In genomic region chr9:4679268-4680177, GRCh38 we compare ENCODE assay signal across 1 cellular context.
TF ChIP-seq lines count a peak whose summit lies in the region.

Gene CDC37L1 (plus strand): TSS chr9:4679569. CDS start chr9:4679768, 199 bp downstream.

TF ChIP-seq in HepG2, 621 proteins besides CTCF, POLR2A, EP300 and RAD21 (continued from another document and continues in another):
- TF ChIP-seq, protein P1, sequence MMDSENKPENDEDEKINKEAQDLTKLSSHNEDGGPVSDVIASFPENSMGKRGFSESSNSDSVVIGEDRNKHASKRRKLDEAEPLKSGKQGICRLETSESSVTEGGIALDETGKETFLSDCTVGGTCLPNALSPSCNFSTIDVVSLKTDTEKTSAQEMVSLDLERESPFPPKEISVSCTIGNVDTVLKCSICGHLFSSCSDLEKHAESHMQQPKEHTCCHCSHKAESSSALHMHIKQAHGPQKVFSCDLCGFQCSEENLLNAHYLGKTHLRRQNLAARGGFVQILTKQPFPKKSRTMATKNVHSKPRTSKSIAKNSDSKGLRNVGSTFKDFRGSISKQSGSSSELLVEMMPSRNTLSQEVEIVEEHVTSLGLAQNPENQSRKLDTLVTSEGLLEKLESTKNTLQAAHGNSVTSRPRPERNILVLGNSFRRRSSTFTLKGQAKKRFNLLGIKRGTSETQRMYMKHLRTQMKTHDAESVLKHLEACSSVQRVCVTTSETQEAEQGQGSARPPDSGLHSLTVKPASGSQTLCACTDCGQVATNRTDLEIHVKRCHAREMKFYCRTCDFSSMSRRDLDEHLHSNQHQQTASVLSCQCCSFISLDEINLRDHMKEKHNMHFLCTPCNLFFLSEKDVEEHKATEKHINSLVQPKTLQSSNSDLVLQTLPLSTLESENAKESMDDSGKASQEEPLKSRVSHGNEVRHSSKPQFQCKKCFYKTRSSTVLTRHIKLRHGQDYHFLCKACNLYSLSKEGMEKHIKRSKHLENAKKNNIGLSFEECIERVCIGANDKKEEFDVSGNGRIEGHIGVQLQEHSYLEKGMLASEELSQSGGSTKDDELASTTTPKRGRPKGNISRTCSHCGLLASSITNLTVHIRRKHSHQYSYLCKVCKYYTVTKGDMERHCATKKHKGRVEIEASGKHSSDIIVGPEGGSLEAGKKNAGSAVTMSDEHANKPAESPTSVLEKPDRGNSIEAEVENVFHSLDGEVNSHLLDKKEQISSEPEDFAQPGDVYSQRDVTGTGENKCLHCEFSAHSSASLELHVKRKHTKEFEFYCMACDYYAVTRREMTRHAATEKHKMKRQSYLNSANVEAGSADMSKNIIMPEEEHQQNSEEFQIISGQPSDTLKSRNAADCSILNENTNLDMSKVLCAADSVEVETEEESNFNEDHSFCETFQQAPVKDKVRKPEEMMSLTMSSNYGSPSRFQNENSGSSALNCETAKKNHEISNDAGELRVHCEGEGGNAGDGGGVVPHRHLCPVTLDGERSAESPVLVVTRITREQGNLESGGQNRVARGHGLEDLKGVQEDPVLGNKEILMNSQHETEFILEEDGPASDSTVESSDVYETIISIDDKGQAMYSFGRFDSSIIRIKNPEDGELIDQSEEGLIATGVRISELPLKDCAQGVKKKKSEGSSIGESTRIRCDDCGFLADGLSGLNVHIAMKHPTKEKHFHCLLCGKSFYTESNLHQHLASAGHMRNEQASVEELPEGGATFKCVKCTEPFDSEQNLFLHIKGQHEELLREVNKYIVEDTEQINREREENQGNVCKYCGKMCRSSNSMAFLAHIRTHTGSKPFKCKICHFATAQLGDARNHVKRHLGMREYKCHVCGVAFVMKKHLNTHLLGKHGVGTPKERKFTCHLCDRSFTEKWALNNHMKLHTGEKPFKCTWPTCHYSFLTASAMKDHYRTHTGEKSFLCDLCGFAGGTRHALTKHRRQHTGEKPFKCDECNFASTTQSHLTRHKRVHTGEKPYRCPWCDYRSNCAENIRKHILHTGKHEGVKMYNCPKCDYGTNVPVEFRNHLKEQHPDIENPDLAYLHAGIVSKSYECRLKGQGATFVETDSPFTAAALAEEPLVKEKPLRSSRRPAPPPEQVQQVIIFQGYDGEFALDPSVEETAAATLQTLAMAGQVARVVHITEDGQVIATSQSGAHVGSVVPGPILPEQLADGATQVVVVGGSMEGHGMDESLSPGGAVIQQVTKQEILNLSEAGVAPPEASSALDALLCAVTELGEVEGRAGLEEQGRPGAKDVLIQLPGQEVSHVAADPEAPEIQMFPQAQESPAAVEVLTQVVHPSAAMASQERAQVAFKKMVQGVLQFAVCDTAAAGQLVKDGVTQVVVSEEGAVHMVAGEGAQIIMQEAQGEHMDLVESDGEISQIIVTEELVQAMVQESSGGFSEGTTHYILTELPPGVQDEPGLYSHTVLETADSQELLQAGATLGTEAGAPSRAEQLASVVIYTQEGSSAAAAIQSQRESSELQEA (CRISPR knock-in tag; IDR thresholded peaks at IDR 0.05; ENCODE audit: not compliant biosample characterization) = peak; percentile 76
- TF ChIP-seq ZNF253 (CRISPR knock-in tag; IDR thresholded peaks at IDR 0.05; ENCODE audit: borderline replicate concordance) = peak; percentile 50; the same call in 1 of the 2 replicates
- peak; percentile 94 for TF ChIP-seq ZNF777 (CRISPR knock-in tag; IDR thresholded peaks at IDR 0.05)
- 0 out of 2 replicates have a peak, but pooled peaks have one; percentile 22 for TF ChIP-seq SOX13 (IDR thresholded peaks at IDR 0.05)
- TF ChIP-seq SOX13 (CRISPR knock-in tag; conservative IDR thresholded peaks at IDR 0.05 in 1 of 2, IDR thresholded peaks at IDR 0.05 in 1 of 2) = peak in 1 of 2 experiments; percentile 65; a peak in 2 of 4 replicates
- no peak for TF ChIP-seq THYN1 (CRISPR knock-in tag; IDR thresholded peaks at IDR 0.05; ENCODE audit: borderline replicate concordance, low read depth)
- 0 out of 2 replicates have a peak, but pooled peaks have one; percentile 1 for TF ChIP-seq SNAI1 (CRISPR knock-in tag; IDR thresholded peaks at IDR 0.05; ENCODE audit: borderline replicate concordance)
- TF ChIP-seq, protein P2, sequence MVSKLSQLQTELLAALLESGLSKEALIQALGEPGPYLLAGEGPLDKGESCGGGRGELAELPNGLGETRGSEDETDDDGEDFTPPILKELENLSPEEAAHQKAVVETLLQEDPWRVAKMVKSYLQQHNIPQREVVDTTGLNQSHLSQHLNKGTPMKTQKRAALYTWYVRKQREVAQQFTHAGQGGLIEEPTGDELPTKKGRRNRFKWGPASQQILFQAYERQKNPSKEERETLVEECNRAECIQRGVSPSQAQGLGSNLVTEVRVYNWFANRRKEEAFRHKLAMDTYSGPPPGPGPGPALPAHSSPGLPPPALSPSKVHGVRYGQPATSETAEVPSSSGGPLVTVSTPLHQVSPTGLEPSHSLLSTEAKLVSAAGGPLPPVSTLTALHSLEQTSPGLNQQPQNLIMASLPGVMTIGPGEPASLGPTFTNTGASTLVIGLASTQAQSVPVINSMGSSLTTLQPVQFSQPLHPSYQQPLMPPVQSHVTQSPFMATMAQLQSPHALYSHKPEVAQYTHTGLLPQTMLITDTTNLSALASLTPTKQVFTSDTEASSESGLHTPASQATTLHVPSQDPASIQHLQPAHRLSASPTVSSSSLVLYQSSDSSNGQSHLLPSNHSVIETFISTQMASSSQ (IDR thresholded peaks at IDR 0.05; ENCODE audit: low read depth) = no peak
- TF ChIP-seq, protein P2 (CRISPR knock-in tag; IDR thresholded peaks at IDR 0.05; ENCODE audit: borderline replicate concordance) = peak; percentile 79; the same call in 1 of the 2 replicates
- TF ChIP-seq, protein P3, sequence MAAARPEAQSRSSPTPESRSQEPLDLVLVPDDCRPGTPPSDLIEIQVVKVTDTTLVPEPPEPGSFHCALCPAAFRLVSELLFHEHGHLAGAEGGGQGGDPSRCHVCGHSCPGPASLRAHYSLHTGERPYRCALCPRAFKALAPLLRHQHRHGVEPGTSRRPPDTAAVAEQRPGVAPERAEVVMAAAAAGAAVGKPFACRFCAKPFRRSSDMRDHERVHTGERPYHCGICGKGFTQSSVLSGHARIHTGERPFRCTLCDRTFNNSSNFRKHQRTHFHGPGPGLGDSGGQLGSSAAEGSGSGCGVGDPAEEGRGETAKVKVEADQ (CRISPR knock-in tag; IDR thresholded peaks at IDR 0.05; ENCODE audit: borderline replicate concordance) = no peak; the same call in 1 of the 2 replicates
- TF ChIP-seq, protein P4, sequence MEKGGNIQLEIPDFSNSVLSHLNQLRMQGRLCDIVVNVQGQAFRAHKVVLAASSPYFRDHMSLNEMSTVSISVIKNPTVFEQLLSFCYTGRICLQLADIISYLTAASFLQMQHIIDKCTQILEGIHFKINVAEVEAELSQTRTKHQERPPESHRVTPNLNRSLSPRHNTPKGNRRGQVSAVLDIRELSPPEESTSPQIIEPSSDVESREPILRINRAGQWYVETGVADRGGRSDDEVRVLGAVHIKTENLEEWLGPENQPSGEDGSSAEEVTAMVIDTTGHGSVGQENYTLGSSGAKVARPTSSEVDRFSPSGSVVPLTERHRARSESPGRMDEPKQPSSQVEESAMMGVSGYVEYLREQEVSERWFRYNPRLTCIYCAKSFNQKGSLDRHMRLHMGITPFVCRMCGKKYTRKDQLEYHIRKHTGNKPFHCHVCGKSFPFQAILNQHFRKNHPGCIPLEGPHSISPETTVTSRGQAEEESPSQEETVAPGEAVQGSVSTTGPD (CRISPR knock-in tag; IDR thresholded peaks at IDR 0.05) = no peak
- TF ChIP-seq ASH2L (IDR thresholded peaks at IDR 0.05; ENCODE audit: insufficient read length, low read depth, low read length) = peak; percentile 94
- TF ChIP-seq NCOA5 (CRISPR knock-in tag; IDR thresholded peaks at IDR 0.05) = no peak
- TF ChIP-seq FOSL1 (CRISPR knock-in tag; IDR thresholded peaks at IDR 0.05; ENCODE audit: borderline replicate concordance) = 0 out of 2 replicates have a peak, but pooled peaks have one; percentile 26
- TF ChIP-seq ZNF274 (CRISPR knock-in tag; IDR thresholded peaks at IDR 0.05) = peak; percentile 93; the same call in 1 of the 2 replicates
- TF ChIP-seq, protein P5, sequence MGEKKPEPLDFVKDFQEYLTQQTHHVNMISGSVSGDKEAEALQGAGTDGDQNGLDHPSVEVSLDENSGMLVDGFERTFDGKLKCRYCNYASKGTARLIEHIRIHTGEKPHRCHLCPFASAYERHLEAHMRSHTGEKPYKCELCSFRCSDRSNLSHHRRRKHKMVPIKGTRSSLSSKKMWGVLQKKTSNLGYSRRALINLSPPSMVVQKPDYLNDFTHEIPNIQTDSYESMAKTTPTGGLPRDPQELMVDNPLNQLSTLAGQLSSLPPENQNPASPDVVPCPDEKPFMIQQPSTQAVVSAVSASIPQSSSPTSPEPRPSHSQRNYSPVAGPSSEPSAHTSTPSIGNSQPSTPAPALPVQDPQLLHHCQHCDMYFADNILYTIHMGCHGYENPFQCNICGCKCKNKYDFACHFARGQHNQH (CRISPR knock-in tag; IDR thresholded peaks at IDR 0.05) = 0 out of 2 replicates have a peak, but pooled peaks have one; percentile 32
- TF ChIP-seq ZNF747 (CRISPR knock-in tag; IDR thresholded peaks at IDR 0.05; ENCODE audit: borderline replicate concordance) = no peak; the same call in 1 of the 2 replicates
- TF ChIP-seq XBP1 (CRISPR knock-in tag; IDR thresholded peaks at IDR 0.05) = no peak
- no peak; the same call in 1 of the 2 replicates for TF ChIP-seq STAG1 (CRISPR knock-in tag; IDR thresholded peaks at IDR 0.05)
- TF ChIP-seq ZNF160 (CRISPR knock-in tag; IDR thresholded peaks at IDR 0.05) = no peak; the same call in 1 of the 2 replicates
- peak; percentile 84; the same call in 1 of the 2 replicates for TF ChIP-seq ZNF775 (CRISPR knock-in tag; IDR thresholded peaks at IDR 0.05; ENCODE audit: borderline replicate concordance)
- TF ChIP-seq DMTF1 (CRISPR knock-in tag; IDR thresholded peaks at IDR 0.05) = no peak
- TF ChIP-seq HIC2 (CRISPR knock-in tag; IDR thresholded peaks at IDR 0.05; ENCODE audit: low read depth) = no peak; the same call in 1 of the 2 replicates
- TF ChIP-seq ZNF564 (CRISPR knock-in tag; IDR thresholded peaks at IDR 0.05) = peak; percentile 32; the same call in 1 of the 2 replicates
- TF ChIP-seq ZNF225 (CRISPR knock-in tag; IDR thresholded peaks at IDR 0.05) = no peak; the same call in 1 of the 2 replicates
- TF ChIP-seq, protein P6, sequence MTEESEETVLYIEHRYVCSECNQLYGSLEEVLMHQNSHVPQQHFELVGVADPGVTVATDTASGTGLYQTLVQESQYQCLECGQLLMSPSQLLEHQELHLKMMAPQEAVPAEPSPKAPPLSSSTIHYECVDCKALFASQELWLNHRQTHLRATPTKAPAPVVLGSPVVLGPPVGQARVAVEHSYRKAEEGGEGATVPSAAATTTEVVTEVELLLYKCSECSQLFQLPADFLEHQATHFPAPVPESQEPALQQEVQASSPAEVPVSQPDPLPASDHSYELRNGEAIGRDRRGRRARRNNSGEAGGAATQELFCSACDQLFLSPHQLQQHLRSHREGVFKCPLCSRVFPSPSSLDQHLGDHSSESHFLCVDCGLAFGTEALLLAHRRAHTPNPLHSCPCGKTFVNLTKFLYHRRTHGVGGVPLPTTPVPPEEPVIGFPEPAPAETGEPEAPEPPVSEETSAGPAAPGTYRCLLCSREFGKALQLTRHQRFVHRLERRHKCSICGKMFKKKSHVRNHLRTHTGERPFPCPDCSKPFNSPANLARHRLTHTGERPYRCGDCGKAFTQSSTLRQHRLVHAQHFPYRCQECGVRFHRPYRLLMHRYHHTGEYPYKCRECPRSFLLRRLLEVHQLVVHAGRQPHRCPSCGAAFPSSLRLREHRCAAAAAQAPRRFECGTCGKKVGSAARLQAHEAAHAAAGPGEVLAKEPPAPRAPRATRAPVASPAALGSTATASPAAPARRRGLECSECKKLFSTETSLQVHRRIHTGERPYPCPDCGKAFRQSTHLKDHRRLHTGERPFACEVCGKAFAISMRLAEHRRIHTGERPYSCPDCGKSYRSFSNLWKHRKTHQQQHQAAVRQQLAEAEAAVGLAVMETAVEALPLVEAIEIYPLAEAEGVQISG (CRISPR knock-in tag; IDR thresholded peaks at IDR 0.05) = peak; percentile 88
- 0 out of 2 replicates have a peak, but pooled peaks have one; percentile 55 for TF ChIP-seq ZNF329 (CRISPR knock-in tag; IDR thresholded peaks at IDR 0.05; ENCODE audit: low read depth)
- TF ChIP-seq ZZZ3 (CRISPR knock-in tag; IDR thresholded peaks at IDR 0.05; ENCODE audit: borderline replicate concordance) = 0 out of 2 replicates have a peak, but pooled peaks have one; percentile 64
- TF ChIP-seq ZNF761 (CRISPR knock-in tag; conservative IDR thresholded peaks at IDR 0.05) = no peak
